In genomic region chr15:64216722-64217428, GRCh38 we compare ENCODE assay signal across 1 cellular context.
TF ChIP-seq lines count a peak whose summit lies in the region.

No MANE protein-coding gene starts in this region.

TF ChIP-seq in HepG2, 621 proteins besides CTCF, POLR2A, EP300 and RAD21 (continued from another document):
- TF ChIP-seq DPF2 (CRISPR knock-in tag; IDR thresholded peaks at IDR 0.05; ENCODE audit: borderline replicate concordance, low read depth) (peak; percentile 91), ZNF761 (CRISPR knock-in tag; conservative IDR thresholded peaks at IDR 0.05) (peak; percentile 31; the same call in 1 of the 2 replicates), THAP11 (CRISPR knock-in tag; IDR thresholded peaks at IDR 0.05) (peak; percentile 77), MIER2 (CRISPR knock-in tag; IDR thresholded peaks at IDR 0.05) (peak; percentile 55; the same call in 1 of the 2 replicates), TEAD3 (CRISPR knock-in tag; optimal IDR thresholded peaks at IDR 0.05; ENCODE audit: borderline replicate concordance) (peak; percentile 81), ZBTB26 (CRISPR knock-in tag; IDR thresholded peaks at IDR 0.05; ENCODE audit: borderline replicate concordance) (no peak; the same call in 1 of the 2 replicates), SMAD3 (CRISPR knock-in tag; IDR thresholded peaks at IDR 0.05) (peak; percentile 63; the same call in 1 of the 2 replicates), ZBTB42 (CRISPR knock-in tag; IDR thresholded peaks at IDR 0.05) (no peak), FOXA1 (IDR thresholded peaks at IDR 0.05) (no peak), FOXA1 (CRISPR knock-in tag; IDR thresholded peaks at IDR 0.05) (peak; percentile 80)
